In the genomic region with DNA sequence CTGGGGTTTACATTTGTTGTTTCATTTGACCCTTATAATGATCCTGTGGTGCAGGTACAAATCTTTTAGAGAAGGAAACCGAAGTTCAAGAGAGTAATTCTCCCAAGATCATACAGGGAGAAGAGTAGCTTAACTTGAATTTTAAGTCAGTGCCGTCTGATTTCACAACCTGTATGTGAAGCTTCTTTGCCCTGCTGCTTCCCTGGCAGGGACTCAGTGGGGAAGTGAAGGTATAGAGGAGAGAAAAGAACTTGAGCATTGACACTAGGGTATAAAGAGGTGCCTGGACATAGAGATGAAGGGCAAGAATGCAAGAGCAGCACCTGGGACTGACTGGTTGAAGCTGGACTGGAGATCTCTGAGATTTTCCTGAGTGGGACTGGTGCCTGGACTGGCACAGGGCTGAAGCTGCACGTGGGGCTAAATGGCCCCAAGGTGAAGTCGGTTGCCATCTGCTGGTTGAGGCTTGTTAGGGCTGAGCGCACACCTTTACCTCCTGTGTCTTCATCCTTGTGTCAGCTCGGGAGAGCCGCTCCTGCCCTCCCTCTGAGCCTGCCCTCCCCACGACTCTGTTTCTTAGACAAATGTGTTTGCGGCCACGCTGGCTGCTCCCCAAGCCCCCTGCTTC, we compare ENCODE assay signal across 7 cellular contexts. TPM values are rescaled to one million over a fixed set of nuclear protein-coding genes. Genes with fewer than 3 reads are reported as not detected.
DNase-seq lines count a peak whose midpoint lies in the region; ATAC-seq and TF ChIP-seq lines count a peak whose summit lies in the region.

No MANE protein-coding gene starts in this region.

- TF ChIP-seq CTCF in fibroblast of villous mesenchyme (IDR thresholded peaks at IDR 0.05; ENCODE audit: insufficient read depth, low read depth, low read length) = peak; percentile 44

- H3K4me3 ChIP-seq in fibroblast of villous mesenchyme (ENCODE audit: low read depth, low read length) = no peak overlapping the region

- intact Hi-C loops in sciatic nerve (cut with DNase I) = no loop called here

- peak; percentile 17 for DNase-seq in NCI-H2171 (lab: John Stamatoyannopoulos, UW)
- peak; percentile 27 for DNase-seq in activated T-cell treated with anti-CD3 and anti-CD28 coated beads for 1 hour (ENCODE audit: low read depth)
- DNase-seq in fibroblast of villous mesenchyme (ENCODE audit: low read depth) = no peak
- no peak for DNase-seq in sciatic nerve (ENCODE audit: low spot score)
- DNase-seq in SKM-1 (lab: John Stamatoyannopoulos, UW; ENCODE audit: unreplicated experiment) = no peak

- ATAC-seq in GM18502 (IDR thresholded peaks at IDR 0.05; ENCODE audit: poor library complexity, unreplicated experiment) (peak; percentile 71), HG02642 (IDR thresholded peaks at IDR 0.05; ENCODE audit: poor library complexity, unreplicated experiment) (peak; percentile 76), sciatic nerve (peak; percentile 41)

RNA-seq across cellular contexts. Expression of a gene that starts 41.8 kb away (rescaled TPM):
- total RNA-seq in fibroblast of villous mesenchyme = 23.2 and 29.8 TPM in 2 replicates
- total RNA-seq in sciatic nerve = 17.8 TPM

RNA-seq across cellular contexts. Expression of a gene that starts 42.4 kb away (rescaled TPM):
- total RNA-seq in fibroblast of villous mesenchyme = 9.0 and 13.4 TPM in 2 replicates
- total RNA-seq in sciatic nerve = 21.7 TPM

Comparison
In these comparisons a context has a peak if more than half of its experiments do, and no peak if none do; other contexts are left out.
1. DNase-seq: peak in NCI-H2171 (single experiment) and activated T-cell treated with anti-CD3 and anti-CD28 coated beads for 1 hour (single experiment); none in fibroblast of villous mesenchyme (single experiment), sciatic nerve (single experiment) and SKM-1 (single experiment).
2. Peak in every context shown above with its lines, with median percentiles within 50 percentile points of each other: ATAC-seq.